Comparison of ENCODE assay signal across 1 cellular context in genomic region chr2:10448208-10448645, GRCh38.
A peak's percentile ranks its signal among the peaks of the same experiment; 100 is the strongest.
TF ChIP-seq lines count a peak whose summit lies in the region.

ODC1 (minus strand) TSS chr2:10448327; CDS start chr2:10445032, 3,295 bp downstream.

TF ChIP-seq in HepG2, 621 proteins besides CTCF, POLR2A, EP300 and RAD21 (continued from another document and continues in another):
- TF ChIP-seq ARID4A (CRISPR knock-in tag; IDR thresholded peaks at IDR 0.05; ENCODE audit: borderline replicate concordance) (peak; percentile 10; the same call in 1 of the 2 replicates), ZNF687 (CRISPR knock-in tag; IDR thresholded peaks at IDR 0.05) (peak; percentile 88), ZNF562 (CRISPR knock-in tag; IDR thresholded peaks at IDR 0.05; ENCODE audit: borderline replicate concordance) (0 out of 2 replicates have a peak, but pooled peaks have one; percentile 10), PATZ1 (CRISPR knock-in tag; IDR thresholded peaks at IDR 0.05) (peak; percentile 23; the same call in 1 of the 2 replicates), MAZ (IDR thresholded peaks at IDR 0.05; ENCODE audit: borderline replicate concordance, low read depth, low read length) (peak; percentile 72), MAZ (CRISPR knock-in tag; IDR thresholded peaks at IDR 0.05; ENCODE audit: low read depth) (no peak), DR1 (CRISPR knock-in tag; IDR thresholded peaks at IDR 0.05) (peak; percentile 64), POLR2G (IDR thresholded peaks at IDR 0.05; ENCODE audit: low read depth, low read length) (peak; percentile 62; the same call in 1 of the 2 replicates), ZNF343 (CRISPR knock-in tag; IDR thresholded peaks at IDR 0.05) (peak; percentile 33; the same call in 1 of the 2 replicates), ZNF777 (CRISPR knock-in tag; IDR thresholded peaks at IDR 0.05) (peak; percentile 71), SMARCC2 (IDR thresholded peaks at IDR 0.05) (no peak), ZNF430 (CRISPR knock-in tag; IDR thresholded peaks at IDR 0.05) (peak; percentile 18; the same call in 1 of the 2 replicates), ARHGAP35 (CRISPR knock-in tag; IDR thresholded peaks at IDR 0.05; ENCODE audit: borderline replicate concordance) (no peak), ATF7-NPFF (CRISPR knock-in tag; IDR thresholded peaks at IDR 0.05; ENCODE audit: low read depth) (no peak; the same call in 1 of the 2 replicates), ZBTB2 (CRISPR knock-in tag; IDR thresholded peaks at IDR 0.05; ENCODE audit: low read depth) (peak; percentile 63), CREB1 (IDR thresholded peaks at IDR 0.05) (peak; percentile 2; the same call in 1 of the 2 replicates), CREB1 (CRISPR knock-in tag; IDR thresholded peaks at IDR 0.05) (no peak), SIN3A (IDR thresholded peaks at IDR 0.05; ENCODE audit: borderline replicate concordance, low read depth, low read length) (0 out of 2 replicates have a peak, but pooled peaks have one; percentile 39), E2F5 (CRISPR knock-in tag; conservative IDR thresholded peaks at IDR 0.05) (peak; percentile 1; the same call in 1 of the 2 replicates), ZNF761 (CRISPR knock-in tag; conservative IDR thresholded peaks at IDR 0.05) (no peak), KDM5B (CRISPR knock-in tag; IDR thresholded peaks at IDR 0.05; ENCODE audit: borderline replicate concordance) (0 out of 2 replicates have a peak, but pooled peaks have one; percentile 15), PHF8 (CRISPR knock-in tag; IDR thresholded peaks at IDR 0.05) (peak; percentile 11; the same call in 1 of the 2 replicates), ZFP82 (CRISPR knock-in tag; IDR thresholded peaks at IDR 0.05; ENCODE audit: borderline replicate concordance) (0 out of 2 replicates have a peak, but pooled peaks have one; percentile 92), MEIS1 (CRISPR knock-in tag; IDR thresholded peaks at IDR 0.05; ENCODE audit: borderline replicate concordance) (peak; percentile 3; the same call in 1 of the 2 replicates), RFX1 (IDR thresholded peaks at IDR 0.05) (peak; percentile 80), REL (CRISPR knock-in tag; conservative IDR thresholded peaks at IDR 0.05) (no peak)
- TF ChIP-seq, protein P1, sequence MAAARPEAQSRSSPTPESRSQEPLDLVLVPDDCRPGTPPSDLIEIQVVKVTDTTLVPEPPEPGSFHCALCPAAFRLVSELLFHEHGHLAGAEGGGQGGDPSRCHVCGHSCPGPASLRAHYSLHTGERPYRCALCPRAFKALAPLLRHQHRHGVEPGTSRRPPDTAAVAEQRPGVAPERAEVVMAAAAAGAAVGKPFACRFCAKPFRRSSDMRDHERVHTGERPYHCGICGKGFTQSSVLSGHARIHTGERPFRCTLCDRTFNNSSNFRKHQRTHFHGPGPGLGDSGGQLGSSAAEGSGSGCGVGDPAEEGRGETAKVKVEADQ (CRISPR knock-in tag; IDR thresholded peaks at IDR 0.05; ENCODE audit: borderline replicate concordance): peak; percentile 7; the same call in 1 of the 2 replicates
- TF ChIP-seq, protein P2, sequence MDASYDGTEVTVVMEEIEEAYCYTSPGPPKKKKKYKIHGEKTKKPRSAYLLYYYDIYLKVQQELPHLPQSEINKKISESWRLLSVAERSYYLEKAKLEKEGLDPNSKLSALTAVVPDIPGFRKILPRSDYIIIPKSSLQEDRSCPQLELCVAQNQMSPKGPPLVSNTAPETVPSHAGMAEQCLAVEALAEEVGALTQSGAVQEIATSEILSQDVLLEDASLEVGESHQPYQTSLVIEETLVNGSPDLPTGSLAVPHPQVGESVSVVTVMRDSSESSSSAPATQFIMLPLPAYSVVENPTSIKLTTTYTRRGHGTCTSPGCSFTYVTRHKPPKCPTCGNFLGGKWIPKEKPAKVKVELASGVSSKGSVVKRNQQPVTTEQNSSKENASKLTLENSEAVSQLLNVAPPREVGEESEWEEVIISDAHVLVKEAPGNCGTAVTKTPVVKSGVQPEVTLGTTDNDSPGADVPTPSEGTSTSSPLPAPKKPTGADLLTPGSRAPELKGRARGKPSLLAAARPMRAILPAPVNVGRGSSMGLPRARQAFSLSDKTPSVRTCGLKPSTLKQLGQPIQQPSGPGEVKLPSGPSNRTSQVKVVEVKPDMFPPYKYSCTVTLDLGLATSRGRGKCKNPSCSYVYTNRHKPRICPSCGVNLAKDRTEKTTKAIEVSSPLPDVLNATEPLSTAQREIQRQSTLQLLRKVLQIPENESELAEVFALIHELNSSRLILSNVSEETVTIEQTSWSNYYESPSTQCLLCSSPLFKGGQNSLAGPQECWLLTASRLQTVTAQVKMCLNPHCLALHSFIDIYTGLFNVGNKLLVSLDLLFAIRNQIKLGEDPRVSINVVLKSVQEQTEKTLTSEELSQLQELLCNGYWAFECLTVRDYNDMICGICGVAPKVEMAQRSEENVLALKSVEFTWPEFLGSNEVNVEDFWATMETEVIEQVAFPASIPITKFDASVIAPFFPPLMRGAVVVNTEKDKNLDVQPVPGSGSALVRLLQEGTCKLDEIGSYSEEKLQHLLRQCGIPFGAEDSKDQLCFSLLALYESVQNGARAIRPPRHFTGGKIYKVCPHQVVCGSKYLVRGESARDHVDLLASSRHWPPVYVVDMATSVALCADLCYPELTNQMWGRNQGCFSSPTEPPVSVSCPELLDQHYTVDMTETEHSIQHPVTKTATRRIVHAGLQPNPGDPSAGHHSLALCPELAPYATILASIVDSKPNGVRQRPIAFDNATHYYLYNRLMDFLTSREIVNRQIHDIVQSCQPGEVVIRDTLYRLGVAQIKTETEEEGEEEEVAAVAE (CRISPR knock-in tag; IDR thresholded peaks at IDR 0.05; ENCODE audit: borderline replicate concordance): no peak
- TF ChIP-seq, protein P3, sequence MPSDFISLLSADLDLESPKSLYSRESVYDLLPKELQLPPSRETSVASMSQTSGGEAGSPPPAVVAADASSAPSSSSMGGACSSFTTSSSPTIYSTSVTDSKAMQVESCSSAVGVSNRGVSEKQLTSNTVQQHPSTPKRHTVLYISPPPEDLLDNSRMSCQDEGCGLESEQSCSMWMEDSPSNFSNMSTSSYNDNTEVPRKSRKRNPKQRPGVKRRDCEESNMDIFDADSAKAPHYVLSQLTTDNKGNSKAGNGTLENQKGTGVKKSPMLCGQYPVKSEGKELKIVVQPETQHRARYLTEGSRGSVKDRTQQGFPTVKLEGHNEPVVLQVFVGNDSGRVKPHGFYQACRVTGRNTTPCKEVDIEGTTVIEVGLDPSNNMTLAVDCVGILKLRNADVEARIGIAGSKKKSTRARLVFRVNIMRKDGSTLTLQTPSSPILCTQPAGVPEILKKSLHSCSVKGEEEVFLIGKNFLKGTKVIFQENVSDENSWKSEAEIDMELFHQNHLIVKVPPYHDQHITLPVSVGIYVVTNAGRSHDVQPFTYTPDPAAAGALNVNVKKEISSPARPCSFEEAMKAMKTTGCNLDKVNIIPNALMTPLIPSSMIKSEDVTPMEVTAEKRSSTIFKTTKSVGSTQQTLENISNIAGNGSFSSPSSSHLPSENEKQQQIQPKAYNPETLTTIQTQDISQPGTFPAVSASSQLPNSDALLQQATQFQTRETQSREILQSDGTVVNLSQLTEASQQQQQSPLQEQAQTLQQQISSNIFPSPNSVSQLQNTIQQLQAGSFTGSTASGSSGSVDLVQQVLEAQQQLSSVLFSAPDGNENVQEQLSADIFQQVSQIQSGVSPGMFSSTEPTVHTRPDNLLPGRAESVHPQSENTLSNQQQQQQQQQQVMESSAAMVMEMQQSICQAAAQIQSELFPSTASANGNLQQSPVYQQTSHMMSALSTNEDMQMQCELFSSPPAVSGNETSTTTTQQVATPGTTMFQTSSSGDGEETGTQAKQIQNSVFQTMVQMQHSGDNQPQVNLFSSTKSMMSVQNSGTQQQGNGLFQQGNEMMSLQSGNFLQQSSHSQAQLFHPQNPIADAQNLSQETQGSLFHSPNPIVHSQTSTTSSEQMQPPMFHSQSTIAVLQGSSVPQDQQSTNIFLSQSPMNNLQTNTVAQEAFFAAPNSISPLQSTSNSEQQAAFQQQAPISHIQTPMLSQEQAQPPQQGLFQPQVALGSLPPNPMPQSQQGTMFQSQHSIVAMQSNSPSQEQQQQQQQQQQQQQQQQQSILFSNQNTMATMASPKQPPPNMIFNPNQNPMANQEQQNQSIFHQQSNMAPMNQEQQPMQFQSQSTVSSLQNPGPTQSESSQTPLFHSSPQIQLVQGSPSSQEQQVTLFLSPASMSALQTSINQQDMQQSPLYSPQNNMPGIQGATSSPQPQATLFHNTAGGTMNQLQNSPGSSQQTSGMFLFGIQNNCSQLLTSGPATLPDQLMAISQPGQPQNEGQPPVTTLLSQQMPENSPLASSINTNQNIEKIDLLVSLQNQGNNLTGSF (CRISPR knock-in tag; IDR thresholded peaks at IDR 0.05): no peak
